ENCODE assay signal across 8 cellular contexts in genomic region chr14:95480109-95480886, GRCh38. TPM values are rescaled to one million over a fixed set of nuclear protein-coding genes. Genes with fewer than 3 reads are reported as not detected.
DNase-seq lines count a peak whose midpoint lies in the region; ATAC-seq and TF ChIP-seq lines count a peak whose summit lies in the region.

No MANE protein-coding gene starts in this region.

- DNase-seq in T-helper 9 cell (peak; percentile 49), Kasumi-1 (lab: John Stamatoyannopoulos, UW) (no peak), BE2C (no peak), foreskin melanocyte (no peak)
- DNase-seq in stimulated activated CD4-positive, alpha-beta T cell treated with anti-CD3 and anti-CD28 coated beads, Interleukin-2, amount 100 ng/mL, for 24 hours = peak; percentile 36 to 41

- peaks cover 13% of the 10 kb centered on the region for H3K4me1 ChIP-seq in BE2C

- TF ChIP-seq CTCF in BE2C (IDR thresholded peaks at IDR 0.05; ENCODE audit: low read depth, low read length) = no peak

- H3K4me3 ChIP-seq in BE2C (ENCODE audit: low read depth, low read length) = no peak overlapping the region

- H3K9me3 ChIP-seq in BE2C = no peaks in the 10 kb centered on the region

- ATAC-seq in GM19351 (IDR thresholded peaks at IDR 0.05; ENCODE audit: unreplicated experiment) = peak; percentile 73
- ATAC-seq in esophagus mucosa = peak; percentile 42
- no peak for ATAC-seq in GM18868 (IDR thresholded peaks at IDR 0.05; ENCODE audit: unreplicated experiment)

- H3K27me3 ChIP-seq in BE2C = no peaks in the 10 kb centered on the region

- no peaks in the 10 kb centered on the region for H3K36me3 ChIP-seq in BE2C

RNA-seq across cellular contexts. Expression of gene SYNE3, which starts 36.2 kb away (rescaled TPM):
- total RNA-seq in esophagus mucosa = 1.9 TPM
- 13.0 TPM for polyA plus RNA-seq in BE2C (2012; ENCODE audit: insufficient read depth, insufficient read length, low read depth)

RNA-seq across cellular contexts. Expression of gene GLRX5, which starts 54.6 kb away (rescaled TPM):
- 27.8 TPM for total RNA-seq in esophagus mucosa
- 189 TPM for polyA plus RNA-seq in BE2C (2012; ENCODE audit: insufficient read depth, insufficient read length, low read depth)

Comparison
In these comparisons a context has a peak if more than half of its experiments do, and no peak if none do; other contexts are left out.
1. DNase-seq: peak in T-helper 9 cell (single experiment) and stimulated activated CD4-positive, alpha-beta T cell treated with anti-CD3 and anti-CD28 coated beads, Interleukin-2, amount 100 ng/mL, for 24 hours (2 of 2); none in Kasumi-1 (0 of 2), BE2C (single experiment) and foreskin melanocyte (single experiment).